Comparison of ENCODE assay signal across 8 cellular contexts in the genomic region with DNA sequence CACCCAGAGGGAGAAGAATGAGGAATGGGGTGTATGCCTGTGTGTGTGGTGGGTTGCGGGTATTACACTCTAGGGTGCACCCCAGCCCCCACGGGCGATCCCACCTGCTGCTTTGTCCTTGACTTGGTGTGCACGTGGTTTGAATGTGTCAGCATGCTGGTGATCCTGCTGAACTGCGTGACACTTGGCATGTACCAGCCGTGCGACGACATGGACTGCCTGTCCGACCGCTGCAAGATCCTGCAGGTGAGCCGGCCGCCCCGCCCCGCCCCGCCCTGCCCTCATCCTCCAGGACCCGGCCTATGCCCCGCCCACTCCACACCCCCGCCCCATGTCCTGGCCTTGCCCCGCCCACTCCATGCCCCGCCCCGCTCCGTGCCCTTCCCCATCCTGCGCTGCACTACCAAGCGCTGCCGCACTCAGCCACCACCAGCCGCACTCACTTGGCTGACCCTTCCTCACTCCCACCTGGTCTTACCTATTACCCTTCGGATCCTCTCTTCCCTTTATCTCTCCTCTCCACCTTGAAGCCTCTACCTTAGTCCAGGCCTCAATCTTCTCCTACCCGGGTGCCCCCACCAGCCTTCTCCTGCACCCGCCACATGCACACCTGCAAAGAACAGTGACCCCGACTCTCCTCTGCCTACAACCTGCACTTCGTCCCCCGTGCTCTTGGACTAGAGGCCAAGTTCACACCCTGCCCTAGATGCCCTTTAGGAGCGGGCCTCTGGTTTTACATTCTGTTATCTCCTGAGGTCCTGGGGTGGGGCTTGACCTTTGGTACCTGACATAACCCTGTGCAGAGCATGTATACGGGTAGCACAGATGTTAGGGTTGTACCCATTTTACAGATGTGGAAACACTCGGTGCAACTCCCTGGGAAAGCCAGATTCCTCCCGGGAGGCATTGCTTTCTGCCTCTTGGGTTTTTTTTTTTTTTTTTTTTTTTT. TPM values are rescaled to one million over a fixed set of nuclear protein-coding genes. Genes with fewer than 3 reads are reported as not detected.
A peak's percentile ranks its signal among the peaks of the same experiment; 100 is the strongest.
DNase-seq lines count a peak whose midpoint lies in the region; ATAC-seq lines count a peak whose summit lies in the region.

No MANE protein-coding gene starts in this region.

- no peak overlapping the region for H3K4me3 Mint-ChIP-seq in activated T-cell treated with anti-CD3 and anti-CD28 coated beads, Interleukin-2, amount 50 U/mL, for 4 hours

- no peaks in the 10 kb centered on the region for H3K36me3 Mint-ChIP-seq in activated T-cell treated with anti-CD3 and anti-CD28 coated beads, Interleukin-2, amount 50 U/mL, for 4 hours (ENCODE audit: insufficient read depth)

- H3K27me3 Mint-ChIP-seq in activated T-cell treated with anti-CD3 and anti-CD28 coated beads, Interleukin-2, amount 50 U/mL, for 4 hours (ENCODE audit: low read depth), result peaks cover 7% of the 10 kb centered on the region

- H3K4me1 Mint-ChIP-seq in activated T-cell treated with anti-CD3 and anti-CD28 coated beads, Interleukin-2, amount 50 U/mL, for 4 hours (ENCODE audit: low read depth), result peaks cover 30% of the 10 kb centered on the region

- ATAC-seq in left ventricle myocardium superior, result peak; percentile 59
- peak; percentile 62 to 77 for ATAC-seq in activated T-cell treated with anti-CD3 and anti-CD28 coated beads, Interleukin-2, amount 50 U/mL, for 4 hours
- ATAC-seq in GM21381 (IDR thresholded peaks at IDR 0.05; ENCODE audit: unreplicated experiment), result no peak
- no peak for ATAC-seq in HG02759 (IDR thresholded peaks at IDR 0.05; ENCODE audit: unreplicated experiment)
- no peak for ATAC-seq in HG03442 (IDR thresholded peaks at IDR 0.05; ENCODE audit: unreplicated experiment)

- peaks cover 3% of the 10 kb centered on the region for H3K9me3 Mint-ChIP-seq in activated T-cell treated with anti-CD3 and anti-CD28 coated beads, Interleukin-2, amount 50 U/mL, for 4 hours

- DNase-seq in left ventricle myocardium superior (no peak), cardiac septum (ENCODE audit: low spot score) (no peak), iPS-NIHi11 (ENCODE audit: low spot score) (peak; percentile 99)
- DNase-seq in activated T-cell treated with anti-CD3 and anti-CD28 coated beads, Interleukin-2, amount 50 U/mL, for 4 hours, result peak; percentile 72
- DNase-seq in stimulated activated CD8-positive, alpha-beta memory T cell treated with anti-CD3 and anti-CD28 coated beads, Interleukin-15, amount 100 ng/mL, for 4 hours (ENCODE audit: low read depth in 2 of 2), result peak; percentile 17 to 21

- intact Hi-C loops in left ventricle myocardium superior (cut with micrococcal nuclease) (no loop called here), cardiac septum (cut with DNase I) (no loop called here)

RNA-seq across cellular contexts. Expression of gene CACNA1I, which starts 27.7 kb away (rescaled TPM):
- total RNA-seq in left ventricle myocardium superior, result not detected
- total RNA-seq in cardiac septum, result 0.03 TPM
- total RNA-seq in activated T-cell treated with anti-CD3 and anti-CD28 coated beads, Interleukin-2, amount 50 U/mL, for 4 hours, result under 1 TPM; 0.05 to 0.14 (median 0.08) TPM

Comparison
In these comparisons a context has a peak if more than half of its experiments do, and no peak if none do; other contexts are left out.
1. ATAC-seq: peak in left ventricle myocardium superior (single experiment) and activated T-cell treated with anti-CD3 and anti-CD28 coated beads, Interleukin-2, amount 50 U/mL, for 4 hours (2 of 2); none in GM21381 (single experiment), HG02759 (single experiment) and HG03442 (single experiment).
2. DNase-seq: peak in activated T-cell treated with anti-CD3 and anti-CD28 coated beads, Interleukin-2, amount 50 U/mL, for 4 hours (single experiment), iPS-NIHi11 (single experiment) and stimulated activated CD8-positive, alpha-beta memory T cell treated with anti-CD3 and anti-CD28 coated beads, Interleukin-15, amount 100 ng/mL, for 4 hours (2 of 2); none in left ventricle myocardium superior (single experiment) and cardiac septum (single experiment).